9 cellular contexts compared by ENCODE assay signal in genomic region chr1:145281728-145282663, GRCh38. TPM values are rescaled to one million over a fixed set of nuclear protein-coding genes. Genes with fewer than 3 reads are reported as not detected.
DNase-seq lines count a peak whose midpoint lies in the region; ATAC-seq and TF ChIP-seq lines count a peak whose summit lies in the region.
"Not testable (repeated sequence)": the region's sequence is repeated elsewhere in the genome, so short reads cannot be mapped to it uniquely, and the experiment has no call there.
"Had no signal": no experiment of that assay in that cellular context is flagged by ENCODE, and none has a peak within 500 bp of the region (broad histone marks: within the 10 kb centered on the region; RNA-seq: fewer than 3 reads in every experiment).

No MANE protein-coding gene starts in this region.

- H3K27ac ChIP-seq in gastroesophageal sphincter = peak overlapping the region in 2 of 4 donors; percentile 81 to 85

- H3K4me3 Mint-ChIP-seq in Caco-2 (ENCODE audit: unreplicated experiment) (peak overlapping the region; percentile 84), IgD-negative memory B cell (peak overlapping the region; percentile 84 to 92 (median 88)), activated B cell treated with CpG ODN at 0.5 μM for 24 hours (peak overlapping the region; percentile 88)
- peak overlapping the region; percentile 82 for H3K4me3 Mint-ChIP-seq in activated naive CD8-positive, alpha-beta T cell treated with anti-CD3 and anti-CD28 coated beads, Interleukin-2, amount 50 U/mL, for 24 hours
- H3K4me3 Mint-ChIP-seq in naive thymus-derived CD8-positive, alpha-beta T cell = peak overlapping the region; percentile 85 to 99 (median 95)

- BruUV-seq in Caco-2 (replicated peaks; lab: Mats Ljungman, UMichigan) = not testable (repeated sequence)

- 0% methylated on average over 4 of the region's 33 CpGs for WGBS in gastroesophageal sphincter (ENCODE audit: low coverage in 1 of 2), 2 donors

- not testable (repeated sequence) for H3K4me1 ChIP-seq in Caco-2, gastroesophageal sphincter

- not testable (repeated sequence) for TF ChIP-seq CTCF in Caco-2 (IDR thresholded peaks at IDR 0.05; ENCODE audit: insufficient read depth in 1 of 2, low read depth in 1 of 2, low read length in 1 of 2, severe bottlenecking in 1 of 2, unreplicated experiment in 1 of 2); activated B cell treated with CpG ODN at 0.5 μM for 24 hours (IDR thresholded peaks at IDR 0.05); gastroesophageal sphincter (IDR thresholded peaks at IDR 0.05)

- intact Hi-C loops in Caco-2 (cut with micrococcal nuclease; ENCODE audit: unreplicated experiment); activated B cell treated with CpG ODN at 0.5 μM for 24 hours (cut with micrococcal nuclease): not testable (repeated sequence)

- DNase-seq in Caco-2 = peak; percentile 20 to 34
- not testable (repeated sequence) for DNase-seq in H7
- DNase-seq in activated B cell treated with CpG ODN at 0.5 μM for 24 hours = peak; percentile 16
- DNase-seq in activated naive CD8-positive, alpha-beta T cell treated with anti-CD3 and anti-CD28 coated beads, Interleukin-2, amount 50 U/mL, for 24 hours = peak; percentile 26
- DNase-seq in naive thymus-derived CD8-positive, alpha-beta T cell = peak; percentile 8 to 71 (median 42)
- DNase-seq in stimulated activated naive CD4-positive, alpha-beta T cell (lab: John Stamatoyannopoulos, UW) = peak in 4 of 6 experiments; percentile 11 to 37 (median 24)

- POLR2A ChIA-PET in Caco-2 (lab: Charles Lee) = interaction anchor here (1.4 kb wide), 1 partner anchor 870 kb away, joined by 5 read pairs; no protein-coding TSS in a partner anchor
- POLR2A ChIA-PET in activated B cell treated with CpG ODN at 0.5 μM for 24 hours (lab: Charles Lee) = interaction anchor here (0.7 to 1.5 kb wide), 12 partner anchors 183 to 1981 kb away, joined by 3 to 43 read pairs (median 7); partner anchors contain the start of gene LIX1L
- POLR2A ChIA-PET in naive thymus-derived CD8-positive, alpha-beta T cell (lab: Charles Lee) = not testable (repeated sequence)

- TF ChIP-seq EP300 in gastroesophageal sphincter (IDR thresholded peaks at IDR 0.05) = not testable (repeated sequence)

- not testable (repeated sequence) for H3K27me3 Mint-ChIP-seq in Caco-2 (ENCODE audit: insufficient read depth, unreplicated experiment); IgD-negative memory B cell; activated B cell treated with CpG ODN at 0.5 μM for 24 hours; activated naive CD8-positive, alpha-beta T cell treated with anti-CD3 and anti-CD28 coated beads, Interleukin-2, amount 50 U/mL, for 24 hours; naive thymus-derived CD8-positive, alpha-beta T cell

- not testable (repeated sequence) for H3K9me3 ChIP-seq in Caco-2, gastroesophageal sphincter

- H3K4me3 ChIP-seq in Caco-2 (ENCODE audit: low read depth, low read length) (peak overlapping the region; percentile 25), H7 (ENCODE audit: insufficient read depth, low read depth, low read length) (peak overlapping the region; percentile 2; the same call in 1 of the 2 replicates), gastroesophageal sphincter (peak overlapping the region; percentile 56 to 95)

- H3K9me3 Mint-ChIP-seq in Caco-2 (ENCODE audit: unreplicated experiment); IgD-negative memory B cell; activated B cell treated with CpG ODN at 0.5 μM for 24 hours; activated naive CD8-positive, alpha-beta T cell treated with anti-CD3 and anti-CD28 coated beads, Interleukin-2, amount 50 U/mL, for 24 hours; naive thymus-derived CD8-positive, alpha-beta T cell: not testable (repeated sequence)

- not testable (repeated sequence) for H3K36me3 ChIP-seq in Caco-2 (ENCODE audit: control insufficient read depth, insufficient read depth, low read length); H7 (replicated peaks; ENCODE audit: control insufficient read depth, insufficient read depth, low read length); gastroesophageal sphincter

- not testable (repeated sequence) for H3K4me1 Mint-ChIP-seq in Caco-2 (ENCODE audit: low read depth, unreplicated experiment); IgD-negative memory B cell; activated B cell treated with CpG ODN at 0.5 μM for 24 hours; naive thymus-derived CD8-positive, alpha-beta T cell
- peaks cover 10% of the 10 kb centered on the region for H3K4me1 Mint-ChIP-seq in activated naive CD8-positive, alpha-beta T cell treated with anti-CD3 and anti-CD28 coated beads, Interleukin-2, amount 50 U/mL, for 24 hours

- peak; percentile 11 for ATAC-seq in activated B cell treated with CpG ODN at 0.5 μM for 24 hours (ENCODE audit: low read depth)
- peak; percentile 23 for ATAC-seq in activated naive CD8-positive, alpha-beta T cell treated with anti-CD3 and anti-CD28 coated beads, Interleukin-2, amount 50 U/mL, for 24 hours
- not testable (repeated sequence) for ATAC-seq in gastroesophageal sphincter
- ATAC-seq in naive thymus-derived CD8-positive, alpha-beta T cell = peak; percentile 29 to 51

- H3K27ac Mint-ChIP-seq in Caco-2 (ENCODE audit: unreplicated experiment) (peak overlapping the region; percentile 95), IgD-negative memory B cell (peak overlapping the region; percentile 92 to 97 (median 97)), activated B cell treated with CpG ODN at 0.5 μM for 24 hours (peak overlapping the region; percentile 89)
- peak overlapping the region; percentile 98 for H3K27ac Mint-ChIP-seq in activated naive CD8-positive, alpha-beta T cell treated with anti-CD3 and anti-CD28 coated beads, Interleukin-2, amount 50 U/mL, for 24 hours
- peak overlapping the region; percentile 95 to 100 (median 98) for H3K27ac Mint-ChIP-seq in naive thymus-derived CD8-positive, alpha-beta T cell

- H3K36me3 Mint-ChIP-seq in Caco-2 (ENCODE audit: insufficient read depth, unreplicated experiment) = peaks cover 18% of the 10 kb centered on the region
- H3K36me3 Mint-ChIP-seq in IgD-negative memory B cell; activated B cell treated with CpG ODN at 0.5 μM for 24 hours (ENCODE audit: low read depth); activated naive CD8-positive, alpha-beta T cell treated with anti-CD3 and anti-CD28 coated beads, Interleukin-2, amount 50 U/mL, for 24 hours (ENCODE audit: low read depth); naive thymus-derived CD8-positive, alpha-beta T cell: not testable (repeated sequence)

- TF ChIP-seq POLR2A in gastroesophageal sphincter (IDR thresholded peaks at IDR 0.05) = not testable (repeated sequence)

- not testable (repeated sequence) for H3K27me3 ChIP-seq in Caco-2 (replicated peaks; ENCODE audit: control insufficient read depth, insufficient read depth, low read length); H7 (ENCODE audit: control insufficient read depth, insufficient read depth, low read length); gastroesophageal sphincter

- CTCF ChIA-PET in Caco-2 (lab: Charles Lee); activated B cell treated with CpG ODN at 0.5 μM for 24 hours (lab: Charles Lee): not testable (repeated sequence)

RNA-seq across cellular contexts. Expression of gene PPIAL4D, which starts 40.0 kb away (rescaled TPM):
- not detected in 2 replicates for total RNA-seq in Caco-2 (2022)
- not detected in 2 replicates for total RNA-seq in H7 (2014; rRNA removed; shearing (Covaris generic))
- polyA plus RNA-seq in IgD-negative memory B cell = not detected
- not detected in 2 replicates for total RNA-seq in activated B cell treated with CpG ODN at 0.5 μM for 24 hours
- not detected for total RNA-seq in gastroesophageal sphincter
- total RNA-seq in naive thymus-derived CD8-positive, alpha-beta T cell = not detected
- polyA plus RNA-seq in naive thymus-derived CD8-positive, alpha-beta T cell = not detected
- total RNA-seq: lung microvascular endothelial cell had no signal

Comparison
In these comparisons a context has a peak if more than half of its experiments do, and no peak if none do; other contexts are left out.
1. H3K4me3 ChIP-seq: peak in every context shown above with its lines; median percentile 76 in gastroesophageal sphincter; 25 in Caco-2; 2 in H7.